In genomic region chr11:71745656-71746055, GRCh38 we compare ENCODE assay signal across 8 cellular contexts.
A peak's percentile ranks its signal among the peaks of the same experiment; 100 is the strongest.
DNase-seq lines count a peak whose midpoint lies in the region; ATAC-seq, FAIRE-seq and TF ChIP-seq lines count a peak whose summit lies in the region.
"Not testable (repeated sequence)": the region's sequence is repeated elsewhere in the genome, so short reads cannot be mapped to it uniquely, and the experiment has no call there.

No MANE protein-coding gene starts in this region.

- ATAC-seq in PC-3, foreskin keratinocyte: not testable (repeated sequence)

- not testable (repeated sequence) for H3F3A ChIP-seq in PC-3 (ENCODE audit: low read length, unreplicated experiment)

- H3K36me3 ChIP-seq in PC-3 (ENCODE audit: low read depth, low read length); mammary epithelial cell (ENCODE audit: insufficient read depth, low read length); small intestine (ENCODE audit: control insufficient read depth in 2 of 2, insufficient read depth in 2 of 2, low read length in 2 of 2): not testable (repeated sequence)

- not testable (repeated sequence) for H3K9me3 ChIP-seq in PC-3 (ENCODE audit: low read length); mammary epithelial cell (replicated peaks; ENCODE audit: insufficient read depth, low read length); small intestine (ENCODE audit: control insufficient read depth, low read depth)

- CTCF ChIA-PET in PC-3 (lab: Charles Lee); mammary epithelial cell (lab: Charles Lee; ENCODE audit: low non-redundant PET): not testable (repeated sequence)

- in situ Hi-C loops in mammary epithelial cell (cut with MboI; ENCODE audit: low sequenced_read_pairs in 2 of 2): loop anchor here in 1 of 2 donors (25.0 kb wide), 1 partner anchor 158 kb away; the partner anchor contains the start of gene KRTAP5-11

- H4K20me1 ChIP-seq in PC-3 (ENCODE audit: low read length); mammary epithelial cell (ENCODE audit: insufficient read depth, low read length): not testable (repeated sequence)

- peak overlapping the region; percentile 52 for H3K27ac ChIP-seq in 22Rv1
- H3K27ac ChIP-seq in PC-3 (ENCODE audit: low read length); mammary epithelial cell (ENCODE audit: insufficient read depth, low read depth, low read length): not testable (repeated sequence)
- peak overlapping the region; percentile 49 for H3K27ac ChIP-seq in foreskin keratinocyte
- peak overlapping the region; percentile 76 to 78 for H3K27ac ChIP-seq in small intestine (ENCODE audit: low read depth in 1 of 2, low read length in 1 of 2)

- not testable (repeated sequence) for H3K79me2 ChIP-seq in PC-3 (ENCODE audit: low read length); mammary epithelial cell (ENCODE audit: insufficient read depth, low read length)

- not testable (repeated sequence) for FAIRE-seq in small intestine (lab: Jason Lieb, UNC)

- H3K27me3 ChIP-seq in PC-3 (ENCODE audit: low read length); mammary epithelial cell (ENCODE audit: insufficient read depth, low read length); foreskin keratinocyte; small intestine (ENCODE audit: control insufficient read depth in 2 of 2, insufficient read depth in 2 of 2, low read length in 2 of 2): not testable (repeated sequence)

- not testable (repeated sequence) for BruUV-seq in PC-3 (replicated peaks; lab: Mats Ljungman, UMichigan); mammary epithelial cell (replicated peaks; lab: Mats Ljungman, UMichigan)

- not testable (repeated sequence) for H3K9ac ChIP-seq in PC-3 (ENCODE audit: low read length); mammary epithelial cell (ENCODE audit: insufficient read depth, low read length)

- peak; percentile 55 for DNase-seq in HT-29 (ENCODE audit: low spot score)
- DNase-seq in PC-3: peak; percentile 56
- DNase-seq in mammary epithelial cell: peak; percentile 49
- DNase-seq in foreskin keratinocyte: peak; percentile 25 to 55
- DNase-seq in mucosa of gallbladder (ENCODE audit: low spot score): peak; percentile 31
- peak; percentile 59 for DNase-seq in small intestine
- peak; percentile 47 for DNase-seq in ureter (ENCODE audit: low spot score)

- 4% methylated on average over 11 of the region's 11 CpGs for WGBS in mammary epithelial cell (ENCODE audit: low coverage, missing lambda C conversion rate)
- WGBS in small intestine, 3 donors: 14 to 55% (median 37%) methylated on average over 11 of the region's 11 CpGs

- intact Hi-C loops in PC-3 (cut with micrococcal nuclease); mammary epithelial cell (cut with micrococcal nuclease): not testable (repeated sequence)

- not testable (repeated sequence) for H3K9me2 ChIP-seq in PC-3 (replicated peaks; ENCODE audit: low read length)

- TF ChIP-seq CTCF in 22Rv1 (IDR thresholded peaks at IDR 0.05); PC-3 (conservative IDR thresholded peaks at IDR 0.05; ENCODE audit: low read depth, low read length); mammary epithelial cell (conservative IDR thresholded peaks at IDR 0.05 in 1 of 2, IDR thresholded peaks at IDR 0.05 in 1 of 2; ENCODE audit: extremely low read depth in 1 of 2, insufficient read depth in 1 of 2, low read depth in 1 of 2, low read length in 2 of 2); foreskin keratinocyte (conservative IDR thresholded peaks at IDR 0.05): not testable (repeated sequence)

- H3K4me2 ChIP-seq in PC-3 (ENCODE audit: low read length) (peak overlapping the region; percentile 82), mammary epithelial cell (ENCODE audit: insufficient read depth, low read depth, low read length) (peak overlapping the region; percentile 62)

- dilution Hi-C loops in mammary epithelial cell (cut with HindIII; ENCODE audit: low sequenced_read_pairs): not testable (repeated sequence)

- H3K4me1 ChIP-seq in PC-3 (ENCODE audit: insufficient read depth, low read length); mammary epithelial cell (ENCODE audit: insufficient read depth, low read length); foreskin keratinocyte; small intestine (ENCODE audit: control insufficient read depth in 2 of 2, insufficient read depth in 1 of 2, low read depth in 1 of 2, low read length in 1 of 2): not testable (repeated sequence)

- peak overlapping the region; percentile 73; the same call in 1 of the 2 replicates for H2AFZ ChIP-seq in PC-3 (ENCODE audit: low read length)
- peak overlapping the region; percentile 78 for H2AFZ ChIP-seq in mammary epithelial cell (ENCODE audit: low read depth, low read length)

- H3K4me3 ChIP-seq in PC-3 (ENCODE audit: low read length) (peak overlapping the region; percentile 60; the same call in 1 of the 2 replicates), mammary epithelial cell (replicated peaks in 1 of 3; ENCODE audit: insufficient read depth in 1 of 3, low read depth in 2 of 3, low read length in 3 of 3) (peak overlapping the region in 1 of 3 experiments; percentile 36)
- H3K4me3 ChIP-seq in small intestine (ENCODE audit: low read depth in 1 of 2, low read length in 2 of 2): not testable (repeated sequence)

- POLR2A ChIA-PET in PC-3 (lab: Charles Lee; ENCODE audit: unreplicated experiment): not testable (repeated sequence)
